ENCODE assay signal across 1 cellular context in the genomic region with DNA sequence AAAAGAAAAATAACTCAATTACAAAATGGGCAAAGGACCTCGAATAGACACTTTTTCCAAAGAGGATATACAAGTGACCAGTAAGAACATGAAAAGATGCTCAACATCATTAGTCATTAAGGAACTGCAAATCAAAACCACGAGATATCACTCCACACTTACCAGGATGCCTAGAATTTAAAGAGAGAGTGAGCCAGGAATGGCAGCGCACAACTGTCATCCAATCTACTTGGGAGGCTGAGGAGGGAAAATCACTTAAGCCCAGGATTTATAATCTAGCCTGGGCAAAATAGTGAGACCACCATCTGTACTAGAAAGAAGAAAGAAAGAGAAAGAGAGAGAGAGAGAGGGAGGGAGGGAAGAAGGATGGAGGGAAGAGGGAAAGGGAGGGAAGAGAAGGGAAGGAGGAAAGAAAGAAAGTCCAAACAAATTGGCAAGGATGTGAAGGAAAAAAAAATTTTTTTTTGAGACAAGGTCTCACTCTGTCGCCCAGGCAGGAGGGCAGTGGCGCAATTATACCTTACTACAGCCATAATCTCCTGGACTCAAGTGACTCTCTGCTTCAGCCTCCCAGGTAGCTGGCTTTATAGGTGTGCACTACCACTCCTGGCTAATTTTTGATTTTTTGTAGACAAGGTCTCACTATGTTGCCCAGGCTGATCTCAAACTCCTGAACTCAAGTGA.
TF ChIP-seq lines count a peak whose summit lies in the region.

No MANE protein-coding gene starts in this region.

TF ChIP-seq in GM12878, 131 proteins besides CTCF, POLR2A, EP300 and RAD21:
- TF ChIP-seq MTA2 (IDR thresholded peaks at IDR 0.05; ENCODE audit: low read depth): no peak
- peak; percentile 18 for TF ChIP-seq E4F1 (IDR thresholded peaks at IDR 0.05; ENCODE audit: borderline replicate concordance, partially characterized antibody)
- no peak for TF ChIP-seq MEF2A (IDR thresholded peaks at IDR 0.05; ENCODE audit: insufficient read depth, low read depth, low read length)
TF ChIP-seq in GM12878: peak in this region for 1.
